ENCODE assay signal across 27 cellular contexts in genomic region chr17:41912925-41913324, GRCh38. TPM values are rescaled to one million over a fixed set of nuclear protein-coding genes. Genes with fewer than 3 reads are reported as not detected.
DNase-seq lines count a peak whose midpoint lies in the region; ATAC-seq, FAIRE-seq and TF ChIP-seq lines count a peak whose summit lies in the region.
"Had no signal": no experiment of that assay in that cellular context is flagged by ENCODE, and none has a peak within 500 bp of the region (broad histone marks: within the 10 kb centered on the region; RNA-seq: fewer than 3 reads in every experiment).

No MANE protein-coding gene starts in this region.

- TF ChIP-seq POLR2A in IMR-90 (IDR thresholded peaks at IDR 0.05; ENCODE audit: low read depth, low read length), result no peak

- no peak overlapping the region for H3K4me3 ChIP-seq in SK-N-SH (ENCODE audit: low read depth in 2 of 2, low read length in 1 of 2)
- H3K4me3 ChIP-seq in IMR-90 (ENCODE audit: insufficient read depth, low read depth, low read length), result no peak overlapping the region
- no peak overlapping the region for H3K4me3 ChIP-seq in choroid plexus epithelial cell (ENCODE audit: low read depth, low read length)
- H3K4me3 ChIP-seq: left ventricle myocardium inferior, mucosa of descending colon had no signal

- H2BK15ac ChIP-seq in IMR-90 (ENCODE audit: low read depth, low read length), result 0 out of 3 replicates have a peak overlapping the region, but pooled peaks have one; percentile 6

- peak overlapping the region; percentile 15 for H2BK5ac ChIP-seq in IMR-90 (ENCODE audit: low read depth, low read length, poor library complexity, severe bottlenecking)

- H3K4me1 ChIP-seq in SK-N-SH (ENCODE audit: control insufficient read depth in 1 of 2, insufficient read depth in 2 of 2, low read depth in 1 of 2, low read length in 1 of 2) (peaks cover 35 to 61% of the 10 kb centered on the region in 2 experiments; a peak in 3 of 4 replicates), IMR-90 (ENCODE audit: control insufficient read depth, insufficient read depth, low read length) (peaks cover 35% of the 10 kb centered on the region)

- H4K5ac ChIP-seq in IMR-90 (ENCODE audit: low read depth, low read length), result no peak overlapping the region

- H3K9me1 ChIP-seq in IMR-90 (ENCODE audit: insufficient read depth, low read length), result peaks cover 51% of the 10 kb centered on the region

- H3K9ac ChIP-seq in SK-N-SH, result no peak overlapping the region
- H3K9ac ChIP-seq in IMR-90 (ENCODE audit: low read depth, low read length), result no peak overlapping the region

- no peak overlapping the region for H3K18ac ChIP-seq in IMR-90 (ENCODE audit: low read depth, low read length)

- TF ChIP-seq CTCF in SK-N-SH (IDR thresholded peaks at IDR 0.05) (0 out of 2 replicates have a peak, but pooled peaks have one; percentile 18), IMR-90 (conservative IDR thresholded peaks at IDR 0.05; ENCODE audit: low read depth, low read length) (peak; percentile 26; the same call in 1 of the 2 replicates), choroid plexus epithelial cell (conservative IDR thresholded peaks at IDR 0.05; ENCODE audit: low read depth, low read length) (peak; percentile 62), neural crest cell (conservative IDR thresholded peaks at IDR 0.05) (no peak)

- H3K27ac Mint-ChIP-seq in neural crest cell (ENCODE audit: unreplicated experiment), result no peak overlapping the region
- H3K27ac Mint-ChIP-seq: stimulated activated naive CD8-positive, alpha-beta T cell treated with anti-CD3 and anti-CD28 coated beads, Interleukin-15, Interleukin-2, amounts not matched to agents 100 ng/mL and 50 ng/mL, for 24 hours; T-cell had no signal

- H3K27ac ChIP-seq in SK-N-SH (ENCODE audit: low read depth in 2 of 2, low read length in 1 of 2) (peak overlapping the region; percentile 4 to 15; a peak in 2 of 4 replicates), IMR-90 (ENCODE audit: insufficient read depth, low read length) (no peak overlapping the region)
- H3K27ac ChIP-seq: 22Rv1, left ventricle myocardium inferior had no signal

- H3K4me3 Mint-ChIP-seq in neural crest cell, result peak overlapping the region; percentile 27
- H3K4me3 Mint-ChIP-seq: stimulated activated naive CD8-positive, alpha-beta T cell treated with anti-CD3 and anti-CD28 coated beads, Interleukin-15, Interleukin-2, amounts not matched to agents 100 ng/mL and 50 ng/mL, for 24 hours; T-cell had no signal

- H3K36me3 ChIP-seq in SK-N-SH (replicated peaks in 1 of 2; ENCODE audit: control insufficient read depth in 1 of 2, insufficient read depth in 2 of 2, low read length in 1 of 2) (peaks cover 41 to 47% of the 10 kb centered on the region in 2 experiments), IMR-90 (ENCODE audit: control insufficient read depth, insufficient read depth, low read length) (peaks cover 50% of the 10 kb centered on the region)

- H2AFZ ChIP-seq in SK-N-SH (ENCODE audit: low read depth), result no peak overlapping the region
- H2AFZ ChIP-seq in IMR-90 (replicated peaks; ENCODE audit: low read length, poor library complexity), result no peak overlapping the region

- no peak for TF ChIP-seq EP300 in SK-N-SH (IDR thresholded peaks at IDR 0.05; ENCODE audit: borderline replicate concordance in 1 of 2, low read depth in 1 of 2, low read length in 1 of 2)

- DNase-seq in SK-N-SH (no peak), IMR-90 (no peak), choroid plexus epithelial cell (ENCODE audit: low read depth) (no peak), neural crest cell (ENCODE audit: low read depth, low spot score) (no peak), NCI-H1436 (lab: John Stamatoyannopoulos, UW) (no peak), MV-4-11 (lab: John Stamatoyannopoulos, UW) (no peak), HTR-8/SVneo (ENCODE audit: insufficient read length, low spot score) (no peak)
- DNase-seq: activated CD4-positive, alpha-beta T cell treated with anti-CD3 and anti-CD28 coated beads for 4 hours; activated effector memory CD4-positive, alpha-beta T cell treated with Interleukin-2 at 50 U/mL for 16 hours; C1 segment of cervical spinal cord; effector CD8-positive, alpha-beta T cell; head of caudate nucleus; KBM-7; left ventricle myocardium inferior; mucosa of descending colon; NCI-H187; NCI-H345; NCI-H82; SHP77 treated with DMSO at 0.1 percent for 48 hours; stimulated activated CD4-positive, alpha-beta T cell treated with anti-CD3 and anti-CD28 coated beads, Interleukin-4, amount 100 ng/mL, for 1 hour; T-cell; trophoblast cell had no signal

- intact Hi-C loops in IMR-90 (cut with micrococcal nuclease), result no loop called here

- CTCF ChIA-PET in SK-N-SH (lab: Yijun Ruan, JAX), result interaction anchor here (0.9 to 1.4 kb wide), 2 partner anchors 50 to 111 kb away, joined by 4 read pairs; no protein-coding TSS in a partner anchor
- CTCF ChIA-PET in IMR-90 (lab: Yijun Ruan, JAX), result interaction anchor here (0.6 kb wide), 1 partner anchor 43 kb away, joined by 3 read pairs; no protein-coding TSS in a partner anchor

- POLR2A ChIA-PET in SK-N-SH (lab: Yijun Ruan, JAX), result no interaction called here
- POLR2A ChIA-PET in IMR-90 (lab: Charles Lee; ENCODE audit: unreplicated experiment), result no interaction called here

- no peak overlapping the region for H2AK9ac ChIP-seq in IMR-90 (replicated peaks; ENCODE audit: low read depth, low read length, poor library complexity)

- H4K8ac ChIP-seq in IMR-90 (ENCODE audit: low read depth in 2 of 2, low read length in 2 of 2), result no peak overlapping the region

- H3K23ac ChIP-seq in IMR-90 (ENCODE audit: low read depth, low read length), result peak overlapping the region; percentile 59; the same call in 1 of the 2 replicates

- no peaks in the 10 kb centered on the region for H3K27me3 Mint-ChIP-seq in neural crest cell (ENCODE audit: low read depth)
- H3K27me3 Mint-ChIP-seq: stimulated activated naive CD8-positive, alpha-beta T cell treated with anti-CD3 and anti-CD28 coated beads, Interleukin-15, Interleukin-2, amounts not matched to agents 100 ng/mL and 50 ng/mL, for 24 hours; T-cell had no signal

- 86% methylated on average over 1 of the region's 1 CpG for WGBS in SK-N-SH (ENCODE audit: low lambda C conversion rate)
- WGBS in IMR-90 (ENCODE audit: extremely low coverage in 2 of 2, insufficient read length in 1 of 2), 2 experiments, result no CpG with 5 or more reads among the region's 1 CpG

- H3K27me3 ChIP-seq in SK-N-SH (ENCODE audit: insufficient read depth), result no peaks in the 10 kb centered on the region
- no peaks in the 10 kb centered on the region for H3K27me3 ChIP-seq in IMR-90 (ENCODE audit: control insufficient read depth, insufficient read depth, low read length)

- peaks cover 39% of the 10 kb centered on the region for H3F3A ChIP-seq in SK-N-SH (replicated peaks; ENCODE audit: insufficient read depth)

- H3K9me3 Mint-ChIP-seq in neural crest cell, result no peaks in the 10 kb centered on the region
- H3K9me3 Mint-ChIP-seq: stimulated activated naive CD8-positive, alpha-beta T cell treated with anti-CD3 and anti-CD28 coated beads, Interleukin-15, Interleukin-2, amounts not matched to agents 100 ng/mL and 50 ng/mL, for 24 hours; T-cell had no signal

- H3K4me2 ChIP-seq in SK-N-SH, result no peak overlapping the region
- H3K4me2 ChIP-seq in IMR-90 (ENCODE audit: low read depth, low read length), result no peak overlapping the region

- no peak overlapping the region for H4K91ac ChIP-seq in IMR-90 (ENCODE audit: insufficient read depth, low read depth, low read length)

- H3K14ac ChIP-seq in IMR-90 (replicated peaks; ENCODE audit: low read depth, low read length), result no peak overlapping the region

- dilution Hi-C loops in IMR-90 (cut with HindIII; ENCODE audit: low sequenced_read_pairs, unreplicated experiment), result no loop called here

- H3K9me3 ChIP-seq in SK-N-SH, result no peaks in the 10 kb centered on the region
- no peaks in the 10 kb centered on the region for H3K9me3 ChIP-seq in IMR-90 (ENCODE audit: control insufficient read depth, insufficient read depth, low read length)
- H3K9me3 ChIP-seq: left ventricle myocardium inferior, mucosa of descending colon had no signal

- BruUV-seq in IMR-90 (replicated peaks; lab: Mats Ljungman, UMichigan), result no TSS peak

- H3K56ac ChIP-seq in IMR-90 (ENCODE audit: extremely low read depth, insufficient read depth, low read length), result no peak overlapping the region

- no peak for TF ChIP-seq RAD21 in SK-N-SH (IDR thresholded peaks at IDR 0.05; ENCODE audit: low read length)
- 0 out of 2 replicates have a peak, but pooled peaks have one; percentile 2 for TF ChIP-seq RAD21 in IMR-90 (IDR thresholded peaks at IDR 0.05; ENCODE audit: low read length)

- H2BK20ac ChIP-seq in IMR-90 (ENCODE audit: low read depth, low read length), result no peak overlapping the region

- H4K20me1 ChIP-seq in SK-N-SH (ENCODE audit: insufficient read depth) (peaks cover 58% of the 10 kb centered on the region), IMR-90 (ENCODE audit: insufficient read depth, low read length) (peaks cover 74% of the 10 kb centered on the region)

- peaks cover 48% of the 10 kb centered on the region for H3K4me1 Mint-ChIP-seq in neural crest cell

- H3K36me3 Mint-ChIP-seq in neural crest cell (ENCODE audit: low read depth), result peaks cover 12% of the 10 kb centered on the region

- in situ Hi-C loops in IMR-90 (cut with MboI; ENCODE audit: low sequenced_read_pairs), result no loop called here

- 0 out of 2 replicates have a peak overlapping the region, but pooled peaks have one; percentile 25 for H3K4ac ChIP-seq in IMR-90 (ENCODE audit: low read depth, low read length)

- no peak for FAIRE-seq in HTR-8/SVneo (lab: Jason Lieb, UNC)
- FAIRE-seq: D721Med, G401.6 had no signal

- no peak overlapping the region for H2BK120ac ChIP-seq in IMR-90 (ENCODE audit: low read depth, low read length)

- no peak overlapping the region; the same call in 1 of the 2 replicates for H2AK5ac ChIP-seq in IMR-90 (ENCODE audit: low read depth, low read length)

- peaks cover 84% of the 10 kb centered on the region for H3K79me2 ChIP-seq in SK-N-SH (ENCODE audit: insufficient read depth)

- no peaks in the 10 kb centered on the region for H3K9me2 ChIP-seq in SK-N-SH

- ATAC-seq in SK-N-SH treated with all-trans-retinoic acid at 6 μM for 48 hours (no peak), IMR-90 (ENCODE audit: low read depth) (no peak)
- ATAC-seq: mucosa of descending colon, T-cell had no signal

- H3K79me1 ChIP-seq in IMR-90 (ENCODE audit: low read depth in 1 of 2, low read length in 2 of 2), result peaks cover 35 to 88% of the 10 kb centered on the region in 2 experiments

RNA-seq across cellular contexts. Expression of gene ACLY, which starts 5.8 kb away (rescaled TPM):
- polyA plus RNA-seq in SK-N-SH (2012; rRNA removed) (161 and 163 TPM in 2 replicates), IMR-90 (2012; rRNA removed) (167 and 170 TPM in 2 replicates)
- polyA plus RNA-seq in SK-N-SH (2012; cell fraction: cytosol; rRNA removed), result 104 and 131 TPM in 2 replicates
- polyA plus RNA-seq in SK-N-SH (2012; cell fraction: nucleus; rRNA removed), result 133 and 176 TPM in 2 replicates
- total RNA-seq in IMR-90 (2012; rRNA removed) (228 and 230 TPM in 2 replicates), neural crest cell (421 and 422 TPM in 2 replicates)
- 108 and 143 TPM in 2 replicates for polyA plus RNA-seq in IMR-90 (2012; cell fraction: cytosol; rRNA removed)
- 153 and 170 TPM in 2 replicates for polyA plus RNA-seq in IMR-90 (2012; cell fraction: nucleus; rRNA removed; ENCODE audit: low replicate concordance)

RNA-seq across cellular contexts. Expression of gene ODAD4, which starts 17.5 kb away (rescaled TPM):
- 1.1 and 1.6 TPM in 2 replicates for polyA plus RNA-seq in SK-N-SH (2012; rRNA removed)
- polyA plus RNA-seq in SK-N-SH (2012; cell fraction: cytosol; rRNA removed), result 1.2 and 1.3 TPM in 2 replicates
- polyA plus RNA-seq in SK-N-SH (2012; cell fraction: nucleus; rRNA removed), result 5.3 and 5.7 TPM in 2 replicates
- total RNA-seq in IMR-90 (2012; rRNA removed), result 0.54 and 0.56 TPM in 2 replicates
- 0.37 and 0.38 TPM in 2 replicates for polyA plus RNA-seq in IMR-90 (2012; rRNA removed)
- polyA plus RNA-seq in IMR-90 (2012; cell fraction: cytosol; rRNA removed), result 0.13 and 0.24 TPM in 2 replicates
- 0.51 and 0.54 TPM in 2 replicates for polyA plus RNA-seq in IMR-90 (2012; cell fraction: nucleus; rRNA removed; ENCODE audit: low replicate concordance)
- 4.2 and 4.8 TPM in 2 replicates for total RNA-seq in neural crest cell

RNA-seq across cellular contexts. Expression of gene KLHL11, which starts 47.7 kb away (rescaled TPM):
- polyA plus RNA-seq in SK-N-SH (2012; rRNA removed) (2.6 and 3.0 TPM in 2 replicates), IMR-90 (2012; rRNA removed) (3.5 and 4.1 TPM in 2 replicates)
- polyA plus RNA-seq in SK-N-SH (2012; cell fraction: cytosol; rRNA removed), result 2.2 and 2.7 TPM in 2 replicates
- polyA plus RNA-seq in SK-N-SH (2012; cell fraction: nucleus; rRNA removed), result 2.0 and 2.9 TPM in 2 replicates
- total RNA-seq in IMR-90 (2012; rRNA removed) (38.5 and 43.6 TPM in 2 replicates), neural crest cell (20.4 and 20.6 TPM in 2 replicates)
- polyA plus RNA-seq in IMR-90 (2012; cell fraction: cytosol; rRNA removed), result 1.5 TPM in 2 replicates
- 1.5 and 3.6 TPM in 2 replicates for polyA plus RNA-seq in IMR-90 (2012; cell fraction: nucleus; rRNA removed; ENCODE audit: low replicate concordance)

RNA-seq across cellular contexts. Expression of gene CNP, which starts 53.7 kb away (rescaled TPM):
- polyA plus RNA-seq in SK-N-SH (2012; rRNA removed) (44.8 and 54.8 TPM in 2 replicates), IMR-90 (2012; rRNA removed) (46.4 and 56.5 TPM in 2 replicates)
- polyA plus RNA-seq in SK-N-SH (2012; cell fraction: cytosol; rRNA removed), result 24.4 and 36.0 TPM in 2 replicates
- 47.8 and 67.5 TPM in 2 replicates for polyA plus RNA-seq in SK-N-SH (2012; cell fraction: nucleus; rRNA removed)
- total RNA-seq in IMR-90 (2012; rRNA removed) (45.5 and 50.3 TPM in 2 replicates), neural crest cell (213 and 230 TPM in 2 replicates)
- polyA plus RNA-seq in IMR-90 (2012; cell fraction: cytosol; rRNA removed), result 41.3 and 45.2 TPM in 2 replicates
- polyA plus RNA-seq in IMR-90 (2012; cell fraction: nucleus; rRNA removed; ENCODE audit: low replicate concordance), result 22.1 and 29.8 TPM in 2 replicates
